Comparison of ENCODE assay signal across 8 cellular contexts in the genomic region with DNA sequence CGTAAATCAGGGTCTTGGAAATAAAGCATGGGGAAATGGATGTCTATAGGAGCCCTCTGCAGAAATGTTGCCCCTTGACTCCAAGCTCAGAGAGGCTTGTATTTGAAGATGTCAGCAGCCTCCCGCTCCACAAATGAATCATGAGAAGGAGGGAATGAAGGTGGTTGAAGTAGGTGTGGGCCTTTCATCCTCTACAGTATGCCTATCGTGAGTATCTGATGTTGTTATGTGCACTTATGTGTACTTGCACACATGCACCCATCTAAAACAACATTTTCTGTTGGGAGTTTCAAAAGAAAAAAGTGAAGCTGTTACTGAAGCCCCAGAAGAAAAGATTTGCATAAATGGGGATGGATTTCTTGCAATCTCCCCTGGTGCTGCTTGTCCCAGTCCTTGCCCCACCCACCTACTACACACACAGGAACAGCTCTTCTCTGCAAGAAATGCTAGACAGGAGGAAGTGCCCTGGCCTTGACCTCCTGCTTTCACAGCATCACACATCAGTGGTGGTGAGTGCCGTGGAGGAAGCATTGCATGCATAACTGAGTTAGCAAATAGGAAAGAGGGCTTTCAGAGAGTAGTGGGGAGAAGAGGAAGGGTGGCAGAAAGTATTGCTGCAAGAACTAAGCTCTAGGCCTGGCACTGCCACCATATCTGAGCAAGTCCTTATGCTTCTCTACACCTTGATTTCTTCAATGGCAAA.
DNase-seq lines count a peak whose midpoint lies in the region; ATAC-seq and TF ChIP-seq lines count a peak whose summit lies in the region.

No MANE protein-coding gene starts in this region.

- H4K5ac ChIP-seq in mesendoderm (ENCODE audit: low read length) = no peak overlapping the region

- H3K18ac ChIP-seq in mesendoderm (ENCODE audit: low read length) = no peak overlapping the region

- no CpG with 5 or more reads among the region's 4 CpGs for WGBS in mesendoderm (ENCODE audit: extremely low coverage, insufficient coverage, low lambda C conversion rate)

- H3K4me1 ChIP-seq in gastrocnemius medialis = no peaks in the 10 kb centered on the region
- no peaks in the 10 kb centered on the region for H3K4me1 ChIP-seq in mesendoderm (ENCODE audit: control insufficient read depth, low read depth, low read length)

- TF ChIP-seq CTCF in cardiac fibroblast (IDR thresholded peaks at IDR 0.05; ENCODE audit: low read depth, low read length) = no peak
- no peak for TF ChIP-seq CTCF in gastrocnemius medialis (IDR thresholded peaks at IDR 0.05 in 4 of 5, conservative IDR thresholded peaks at IDR 0.05 in 1 of 5)

- no peak overlapping the region for H2AK5ac ChIP-seq in mesendoderm (ENCODE audit: low read length)

- H2BK15ac ChIP-seq in mesendoderm (replicated peaks; ENCODE audit: low read depth) = no peak overlapping the region

- H3K79me2 ChIP-seq in mesendoderm (ENCODE audit: control insufficient read depth, insufficient read depth, low read length) = no peaks in the 10 kb centered on the region

- H3K23ac ChIP-seq in mesendoderm (ENCODE audit: low read length) = no peak overlapping the region

- no peak overlapping the region for H3K9ac ChIP-seq in mesendoderm (ENCODE audit: low read length)

- H3K4me3 ChIP-seq in cardiac fibroblast (replicated peaks in 1 of 2; ENCODE audit: low read depth in 2 of 2, low read length in 2 of 2) (no peak overlapping the region), gastrocnemius medialis (no peak overlapping the region), mesendoderm (ENCODE audit: low read length) (no peak overlapping the region)

- no peaks in the 10 kb centered on the region for H3K9me3 ChIP-seq in gastrocnemius medialis

- H2BK120ac ChIP-seq in mesendoderm (ENCODE audit: low read depth, low read length) = no peak overlapping the region

- H3K36me3 ChIP-seq in gastrocnemius medialis (no peaks in the 10 kb centered on the region), mesendoderm (ENCODE audit: control insufficient read depth, insufficient read depth, low read length) (no peaks in the 10 kb centered on the region)

- H4K8ac ChIP-seq in mesendoderm (ENCODE audit: low read depth, low read length) = no peak overlapping the region

- H3K56ac ChIP-seq in mesendoderm (ENCODE audit: low read length) = no peak overlapping the region

- ATAC-seq in GM21515 (IDR thresholded peaks at IDR 0.05; ENCODE audit: unreplicated experiment) (peak; percentile 67), gastrocnemius medialis (peak in 1 of 2 donors; percentile 46)

- intact Hi-C loops in gastrocnemius medialis (cut with DNase I; ENCODE audit: low total_unique reads) = no loop called here

- no peaks in the 10 kb centered on the region for H3K79me1 ChIP-seq in mesendoderm (ENCODE audit: low read length)

- no peaks in the 10 kb centered on the region for H3K27me3 ChIP-seq in gastrocnemius medialis
- no peaks in the 10 kb centered on the region for H3K27me3 ChIP-seq in mesendoderm (ENCODE audit: insufficient read depth, low read length, poor library complexity)

- no peak overlapping the region for H3K4ac ChIP-seq in mesendoderm (ENCODE audit: low read depth, low read length)

- TF ChIP-seq POLR2A in gastrocnemius medialis (IDR thresholded peaks at IDR 0.05) = no peak

- peak; percentile 88 for DNase-seq in NOMO-1 treated with dmso at 0.1 percent for 144 hours (lab: John Stamatoyannopoulos, UW; ENCODE audit: unreplicated experiment)
- DNase-seq in cardiac fibroblast (ENCODE audit: low read depth in 2 of 2) = peak; percentile 27 to 84
- DNase-seq in gastrocnemius medialis = peak; percentile 38 to 52
- DNase-seq in G401 (ENCODE audit: low spot score) = no peak
- no peak for DNase-seq in iPS-NIHi7 (ENCODE audit: extremely low spot score)
- DNase-seq in cerebellar nuclear complex (lab: John Stamatoyannopoulos, UW) = no peak
- DNase-seq in mesendoderm = no peak

- in situ Hi-C loops in gastrocnemius medialis (cut with MboI; ENCODE audit: low sequenced_read_pairs in 4 of 4) = no loop called here
- in situ Hi-C loops in G401 (cut with HindIII; ENCODE audit: low sequenced_read_pairs) = no loop called here

- no peak overlapping the region for H2BK5ac ChIP-seq in mesendoderm (ENCODE audit: low read length)

- no peak overlapping the region for H3K4me2 ChIP-seq in mesendoderm (ENCODE audit: low read length)

- H3K27ac ChIP-seq in gastrocnemius medialis (no peak overlapping the region), mesendoderm (ENCODE audit: low read depth, low read length) (no peak overlapping the region)

Comparison
In these comparisons a context has a peak if more than half of its experiments do, and no peak if none do; other contexts are left out.
1. DNase-seq: peak in NOMO-1 treated with dmso at 0.1 percent for 144 hours (single experiment), cardiac fibroblast (2 of 2) and gastrocnemius medialis (2 of 2); none in G401 (single experiment), iPS-NIHi7 (single experiment), cerebellar nuclear complex (0 of 2) and mesendoderm (single experiment).